In the genomic region with DNA sequence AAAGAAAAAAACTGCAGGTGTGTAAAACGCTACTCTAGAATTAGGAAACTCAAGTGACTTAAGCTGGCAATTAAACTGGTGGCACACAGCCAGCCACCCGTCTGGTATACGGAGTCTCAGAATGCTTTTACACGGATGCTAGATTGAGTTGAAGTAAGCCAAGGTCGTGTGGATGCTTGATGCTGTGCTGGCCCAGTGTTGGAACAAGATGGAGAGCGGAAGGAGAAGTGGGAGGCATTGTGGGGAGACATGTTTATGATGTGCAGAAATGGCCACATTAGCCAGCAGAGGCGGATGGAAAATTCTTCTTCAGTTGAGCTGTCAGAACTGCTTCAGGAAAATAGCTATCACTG, we compare ENCODE assay signal across 19 cellular contexts.
DNase-seq lines count a peak whose midpoint lies in the region; ATAC-seq and TF ChIP-seq lines count a peak whose summit lies in the region.
"Had no signal": no experiment of that assay in that cellular context is flagged by ENCODE, and none has a peak within 500 bp of the region (broad histone marks: within the 10 kb centered on the region; RNA-seq: fewer than 3 reads in every experiment).

No MANE protein-coding gene starts in this region.

- intact Hi-C loops in left ventricle myocardium inferior (cut with micrococcal nuclease): no loop called here
- intact Hi-C loops in posterior cingulate gyrus (cut with DNase I): no loop called here

- no peak for ATAC-seq in GM21737 (IDR thresholded peaks at IDR 0.05; ENCODE audit: unreplicated experiment)
- ATAC-seq: A549, GM23338 had no signal

- H3K9me3 ChIP-seq in left ventricle myocardium inferior (replicated peaks): no peaks in the 10 kb centered on the region
- H3K9me3 ChIP-seq: A549, Peyer's patch had no signal

- H3K4me3 ChIP-seq in left ventricle myocardium inferior: no peak overlapping the region
- H3K4me3 ChIP-seq: A549, GM23338, HAP-1, Peyer's patch had no signal

- H3K27ac ChIP-seq in left ventricle myocardium inferior (replicated peaks): peak overlapping the region; percentile 57
- H3K27ac ChIP-seq: A549, Peyer's patch had no signal

- no peaks in the 10 kb centered on the region for H3K27me3 ChIP-seq in left ventricle myocardium inferior (ENCODE audit: low read depth)
- H3K27me3 ChIP-seq: Peyer's patch had no signal

- no peak for TF ChIP-seq CTCF in left ventricle myocardium inferior (IDR thresholded peaks at IDR 0.05; ENCODE audit: borderline replicate concordance)

- DNase-seq in D341Med (ENCODE audit: low spot score) (peak; percentile 26), NCI-H524 (lab: John Stamatoyannopoulos, UW) (peak; percentile 52 to 70), left ventricle myocardium inferior (peak; percentile 17), posterior cingulate gyrus (peak in 6 of 10 donors; percentile 4 to 77 (median 41)), NCI-H1694 treated with DMSO at 0.1 percent for 48 hours (lab: John Stamatoyannopoulos, UW) (no peak), germinal center (ENCODE audit: low spot score) (no peak)
- DNase-seq: DMS79, Kasumi-1, NCI-H1417 treated with DMSO at 0.1 percent for 48 hours, NCI-H187 treated with DMSO at 0.1 percent for 48 hours, NCI-H2107, NCI-H2227 treated with DMSO at 0.1 percent for 48 hours, NCI-H510A, NCI-H774, Peyer's patch had no signal

- H3K36me3 ChIP-seq in left ventricle myocardium inferior: no peaks in the 10 kb centered on the region
- H3K36me3 ChIP-seq: HAP-1, Peyer's patch had no signal

- H3K4me1 ChIP-seq in left ventricle myocardium inferior: peaks cover 4% of the 10 kb centered on the region
- H3K4me1 ChIP-seq: A549, HAP-1, Peyer's patch had no signal

Comparison
In these comparisons a context has a peak if more than half of its experiments do, and no peak if none do; other contexts are left out.
1. DNase-seq: peak in D341Med (single experiment), NCI-H524 (2 of 2), left ventricle myocardium inferior (single experiment) and posterior cingulate gyrus (6 of 10); none in NCI-H1694 treated with DMSO at 0.1 percent for 48 hours (single experiment) and germinal center (single experiment).